ENCODE assay signal across 1 cellular context in the genomic region with DNA sequence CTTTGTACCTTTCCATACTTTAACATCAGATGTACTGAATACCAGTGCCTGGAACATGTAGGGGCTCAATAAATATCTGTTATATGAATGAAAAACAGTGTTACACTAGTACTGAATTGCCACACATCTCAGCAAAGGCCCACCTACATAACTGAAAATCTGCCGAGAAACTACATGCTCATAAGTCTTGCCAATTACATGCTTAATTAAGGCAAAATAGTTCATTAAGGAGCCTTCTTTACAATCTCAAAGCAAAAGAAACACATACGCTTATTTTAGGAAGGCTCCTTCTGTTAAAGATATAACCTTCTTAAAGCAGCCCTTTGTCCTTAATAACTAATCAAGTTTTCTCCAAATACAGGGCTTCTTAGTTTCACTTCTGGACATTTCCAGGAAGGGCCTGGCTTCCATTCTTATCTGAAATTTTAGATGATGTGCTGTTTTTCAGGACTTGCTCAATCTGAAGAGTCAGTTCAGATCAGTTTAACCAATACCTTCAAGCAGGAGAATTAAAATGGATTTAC.
TF ChIP-seq lines count a peak whose summit lies in the region.

No MANE protein-coding gene starts in this region.

TF ChIP-seq in K562, 482 proteins besides CTCF, POLR2A, EP300 and RAD21 (continued from another document and continues in another):
- TF ChIP-seq KLF6 (CRISPR knock-in tag; IDR thresholded peaks at IDR 0.05; ENCODE audit: borderline replicate concordance): no peak
- TF ChIP-seq, protein P1, sequence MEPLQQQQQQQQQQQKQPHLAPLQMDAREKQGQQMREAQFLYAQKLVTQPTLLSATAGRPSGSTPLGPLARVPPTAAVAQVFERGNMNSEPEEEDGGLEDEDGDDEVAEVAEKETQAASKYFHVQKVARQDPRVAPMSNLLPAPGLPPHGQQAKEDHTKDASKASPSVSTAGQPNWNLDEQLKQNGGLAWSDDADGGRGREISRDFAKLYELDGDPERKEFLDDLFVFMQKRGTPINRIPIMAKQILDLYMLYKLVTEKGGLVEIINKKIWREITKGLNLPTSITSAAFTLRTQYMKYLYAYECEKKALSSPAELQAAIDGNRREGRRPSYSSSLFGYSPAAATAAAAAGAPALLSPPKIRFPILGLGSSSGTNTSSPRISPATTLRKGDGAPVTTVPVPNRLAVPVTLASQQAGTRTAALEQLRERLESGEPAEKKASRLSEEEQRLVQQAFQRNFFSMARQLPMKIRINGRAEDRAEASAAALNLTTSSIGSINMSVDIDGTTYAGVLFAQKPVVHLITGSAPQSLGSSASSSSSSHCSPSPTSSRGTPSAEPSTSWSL (CRISPR knock-in tag; IDR thresholded peaks at IDR 0.05; ENCODE audit: borderline replicate concordance): no peak
- no peak for TF ChIP-seq NR4A1 (CRISPR knock-in tag; IDR thresholded peaks at IDR 0.05)
- peak; percentile 40; the same call in 1 of the 2 replicates for TF ChIP-seq NR4A1 (tag; IDR thresholded peaks at IDR 0.05)
- no peak for TF ChIP-seq BCOR (IDR thresholded peaks at IDR 0.05)
- TF ChIP-seq EGR1 (conservative IDR thresholded peaks at IDR 0.05): no peak
- TF ChIP-seq KLF10 (CRISPR knock-in tag; IDR thresholded peaks at IDR 0.05): no peak
- TF ChIP-seq NFYB (IDR thresholded peaks at IDR 0.05; ENCODE audit: extremely low read depth, insufficient read length): no peak
- no peak for TF ChIP-seq TAF9B (IDR thresholded peaks at IDR 0.05; ENCODE audit: partially characterized antibody)
- TF ChIP-seq KAT7 (CRISPR knock-in tag; IDR thresholded peaks at IDR 0.05; ENCODE audit: borderline replicate concordance): no peak
- no peak for TF ChIP-seq HNRNPL (IDR thresholded peaks at IDR 0.05; ENCODE audit: low read depth, low read length)
- TF ChIP-seq XRCC5 (IDR thresholded peaks at IDR 0.05; ENCODE audit: low read depth, low read length): no peak
- TF ChIP-seq DMBX1 (CRISPR knock-in tag; IDR thresholded peaks at IDR 0.05; ENCODE audit: borderline replicate concordance): no peak
- no peak for TF ChIP-seq PHF8 (IDR thresholded peaks at IDR 0.05; ENCODE audit: borderline replicate concordance, low read length)
- no peak for TF ChIP-seq MYBL2 (IDR thresholded peaks at IDR 0.05; ENCODE audit: low read depth)
- TF ChIP-seq MYBL2 (CRISPR knock-in tag; IDR thresholded peaks at IDR 0.05; ENCODE audit: borderline replicate concordance): no peak
- peak; percentile 43; the same call in 1 of the 2 replicates for TF ChIP-seq DPF2 (IDR thresholded peaks at IDR 0.05)
- TF ChIP-seq CBX8 (IDR thresholded peaks at IDR 0.05; ENCODE audit: borderline replicate concordance, extremely low read depth, low read depth, low read length, poor library complexity, severe bottlenecking): no peak
- TF ChIP-seq, protein P2, sequence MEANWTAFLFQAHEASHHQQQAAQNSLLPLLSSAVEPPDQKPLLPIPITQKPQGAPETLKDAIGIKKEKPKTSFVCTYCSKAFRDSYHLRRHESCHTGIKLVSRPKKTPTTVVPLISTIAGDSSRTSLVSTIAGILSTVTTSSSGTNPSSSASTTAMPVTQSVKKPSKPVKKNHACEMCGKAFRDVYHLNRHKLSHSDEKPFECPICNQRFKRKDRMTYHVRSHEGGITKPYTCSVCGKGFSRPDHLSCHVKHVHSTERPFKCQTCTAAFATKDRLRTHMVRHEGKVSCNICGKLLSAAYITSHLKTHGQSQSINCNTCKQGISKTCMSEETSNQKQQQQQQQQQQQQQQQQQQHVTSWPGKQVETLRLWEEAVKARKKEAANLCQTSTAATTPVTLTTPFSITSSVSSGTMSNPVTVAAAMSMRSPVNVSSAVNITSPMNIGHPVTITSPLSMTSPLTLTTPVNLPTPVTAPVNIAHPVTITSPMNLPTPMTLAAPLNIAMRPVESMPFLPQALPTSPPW (CRISPR knock-in tag; IDR thresholded peaks at IDR 0.05): peak; percentile 33; the same call in 1 of the 2 replicates
- no peak for TF ChIP-seq NR2C2 (CRISPR knock-in tag; IDR thresholded peaks at IDR 0.05)
- TF ChIP-seq NR2C2 (tag; IDR thresholded peaks at IDR 0.05): peak; percentile 48; the same call in 1 of the 2 replicates
- TF ChIP-seq, protein P3, sequence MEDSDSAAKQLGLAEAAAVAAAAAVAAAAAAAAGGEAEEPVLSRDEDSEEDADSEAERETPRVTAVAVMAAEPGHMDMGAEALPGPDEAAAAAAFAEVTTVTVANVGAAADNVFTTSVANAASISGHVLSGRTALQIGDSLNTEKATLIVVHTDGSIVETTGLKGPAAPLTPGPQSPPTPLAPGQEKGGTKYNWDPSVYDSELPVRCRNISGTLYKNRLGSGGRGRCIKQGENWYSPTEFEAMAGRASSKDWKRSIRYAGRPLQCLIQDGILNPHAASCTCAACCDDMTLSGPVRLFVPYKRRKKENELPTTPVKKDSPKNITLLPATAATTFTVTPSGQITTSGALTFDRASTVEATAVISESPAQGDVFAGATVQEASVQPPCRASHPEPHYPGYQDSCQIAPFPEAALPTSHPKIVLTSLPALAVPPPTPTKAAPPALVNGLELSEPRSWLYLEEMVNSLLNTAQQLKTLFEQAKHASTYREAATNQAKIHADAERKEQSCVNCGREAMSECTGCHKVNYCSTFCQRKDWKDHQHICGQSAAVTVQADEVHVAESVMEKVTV (CRISPR knock-in tag; IDR thresholded peaks at IDR 0.05): no peak
- 0 out of 4 replicates have a peak, but pooled peaks of 1 of the 2 experiments have one; percentile 29 for TF ChIP-seq RCOR1 (IDR thresholded peaks at IDR 0.05; ENCODE audit: borderline replicate concordance in 1 of 2, low read depth in 2 of 2, low read length in 2 of 2)
- no peak for TF ChIP-seq MXI1 (IDR thresholded peaks at IDR 0.05; ENCODE audit: low read depth, low read length)
- TF ChIP-seq ELF1 (tag; IDR thresholded peaks at IDR 0.05): 0 out of 2 replicates have a peak, but pooled peaks have one; percentile 28
- no peak for TF ChIP-seq ZNF780A (CRISPR knock-in tag; IDR thresholded peaks at IDR 0.05)
- TF ChIP-seq, protein P4, sequence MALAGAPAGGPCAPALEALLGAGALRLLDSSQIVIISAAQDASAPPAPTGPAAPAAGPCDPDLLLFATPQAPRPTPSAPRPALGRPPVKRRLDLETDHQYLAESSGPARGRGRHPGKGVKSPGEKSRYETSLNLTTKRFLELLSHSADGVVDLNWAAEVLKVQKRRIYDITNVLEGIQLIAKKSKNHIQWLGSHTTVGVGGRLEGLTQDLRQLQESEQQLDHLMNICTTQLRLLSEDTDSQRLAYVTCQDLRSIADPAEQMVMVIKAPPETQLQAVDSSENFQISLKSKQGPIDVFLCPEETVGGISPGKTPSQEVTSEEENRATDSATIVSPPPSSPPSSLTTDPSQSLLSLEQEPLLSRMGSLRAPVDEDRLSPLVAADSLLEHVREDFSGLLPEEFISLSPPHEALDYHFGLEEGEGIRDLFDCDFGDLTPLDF (CRISPR knock-in tag; IDR thresholded peaks at IDR 0.05): no peak
- TF ChIP-seq ADNP (tag; IDR thresholded peaks at IDR 0.05): no peak
- TF ChIP-seq DACH1 (IDR thresholded peaks at IDR 0.05; ENCODE audit: partially characterized antibody): no peak
- no peak for TF ChIP-seq ILF3 (IDR thresholded peaks at IDR 0.05; ENCODE audit: borderline replicate concordance)
- no peak for TF ChIP-seq CEBPG (CRISPR knock-in tag; IDR thresholded peaks at IDR 0.05)
- peak; percentile 34 to 81; a peak in 2 of 4 replicates for TF ChIP-seq CEBPG (tag; conservative IDR thresholded peaks at IDR 0.05 in 1 of 2, IDR thresholded peaks at IDR 0.05 in 1 of 2)
- no peak for TF ChIP-seq KDM5B (IDR thresholded peaks at IDR 0.05; ENCODE audit: insufficient replicate concordance, low read depth, low read length)
- 0 out of 2 replicates have a peak, but pooled peaks have one; percentile 12 for TF ChIP-seq ARID1B (IDR thresholded peaks at IDR 0.05)
- peak in 1 of 2 experiments; percentile 46; a peak in 1 of 4 replicates for TF ChIP-seq ZNF639 (CRISPR knock-in tag; conservative IDR thresholded peaks at IDR 0.05 in 1 of 2, IDR thresholded peaks at IDR 0.05 in 1 of 2)
- TF ChIP-seq, protein P5, sequence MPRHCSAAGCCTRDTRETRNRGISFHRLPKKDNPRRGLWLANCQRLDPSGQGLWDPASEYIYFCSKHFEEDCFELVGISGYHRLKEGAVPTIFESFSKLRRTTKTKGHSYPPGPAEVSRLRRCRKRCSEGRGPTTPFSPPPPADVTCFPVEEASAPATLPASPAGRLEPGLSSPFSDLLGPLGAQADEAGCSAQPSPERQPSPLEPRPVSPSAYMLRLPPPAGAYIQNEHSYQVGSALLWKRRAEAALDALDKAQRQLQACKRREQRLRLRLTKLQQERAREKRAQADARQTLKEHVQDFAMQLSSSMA (CRISPR knock-in tag; IDR thresholded peaks at IDR 0.05): no peak
- TF ChIP-seq CEBPB (tag; IDR thresholded peaks at IDR 0.05): peak; percentile 85
- 0 out of 2 replicates have a peak, but pooled peaks have one; percentile 25 for TF ChIP-seq GABPA (tag; conservative IDR thresholded peaks at IDR 0.05; ENCODE audit: low read depth)
- no peak for TF ChIP-seq ATF1 (CRISPR knock-in tag; IDR thresholded peaks at IDR 0.05)
- TF ChIP-seq ATF1 (tag; IDR thresholded peaks at IDR 0.05): no peak
- no peak for TF ChIP-seq ZNF318 (IDR thresholded peaks at IDR 0.05; ENCODE audit: borderline replicate concordance in 1 of 2, low read depth in 1 of 2)
- TF ChIP-seq HMGN3 (IDR thresholded peaks at IDR 0.05; ENCODE audit: borderline replicate concordance, extremely low read depth, insufficient read length, low read depth, low read length): no peak
- TF ChIP-seq POLR2H (tag; IDR thresholded peaks at IDR 0.05; ENCODE audit: low read depth): peak; percentile 53; the same call in 1 of the 2 replicates
- no peak for TF ChIP-seq POLR2B (IDR thresholded peaks at IDR 0.05; ENCODE audit: low read depth, partially characterized antibody)
- TF ChIP-seq, protein P6, sequence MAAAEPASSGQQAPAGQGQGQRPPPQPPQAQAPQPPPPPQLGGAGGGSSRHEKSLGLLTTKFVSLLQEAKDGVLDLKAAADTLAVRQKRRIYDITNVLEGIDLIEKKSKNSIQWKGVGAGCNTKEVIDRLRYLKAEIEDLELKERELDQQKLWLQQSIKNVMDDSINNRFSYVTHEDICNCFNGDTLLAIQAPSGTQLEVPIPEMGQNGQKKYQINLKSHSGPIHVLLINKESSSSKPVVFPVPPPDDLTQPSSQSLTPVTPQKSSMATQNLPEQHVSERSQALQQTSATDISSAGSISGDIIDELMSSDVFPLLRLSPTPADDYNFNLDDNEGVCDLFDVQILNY (CRISPR knock-in tag; IDR thresholded peaks at IDR 0.05): no peak
